ENCODE assay signal across 2 cellular contexts in the genomic region with DNA sequence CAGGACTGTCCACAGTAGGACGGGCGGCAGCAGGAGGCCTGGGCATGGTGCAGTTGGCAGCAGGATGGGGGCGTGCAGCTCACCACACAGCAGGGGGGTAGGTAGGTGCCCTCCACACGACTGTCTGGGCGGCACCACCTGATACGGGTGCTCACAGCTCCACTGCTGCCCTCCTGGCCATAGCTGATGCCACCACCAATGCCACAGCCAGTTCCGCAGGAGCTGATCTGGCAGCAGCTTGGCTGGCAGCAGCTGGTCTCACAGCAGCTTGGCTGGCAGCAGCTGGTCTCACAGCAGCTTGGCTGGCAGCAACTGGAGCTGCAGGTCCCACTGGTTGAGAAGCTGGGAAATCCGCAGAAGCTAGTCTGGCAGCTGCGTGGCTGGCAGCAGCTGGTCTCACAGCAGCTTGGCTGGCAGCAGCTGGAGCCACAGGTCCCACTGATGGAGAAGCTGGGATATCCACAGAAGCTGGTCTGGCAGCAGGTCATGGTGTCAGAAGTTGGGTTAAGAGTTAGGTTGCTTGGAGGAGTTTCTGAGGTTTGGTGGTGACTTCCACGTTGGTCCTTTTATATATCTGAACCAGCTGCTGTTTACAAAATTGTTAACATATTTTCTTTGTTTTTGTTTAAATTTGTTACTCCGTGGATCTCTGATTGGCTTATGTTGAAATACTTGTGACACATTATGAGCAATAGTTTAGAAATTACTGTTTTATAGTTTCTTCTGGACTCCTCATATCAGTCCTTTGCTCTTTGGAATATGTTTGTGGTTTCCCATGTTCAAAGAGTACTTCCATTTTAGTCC.
TF ChIP-seq lines count a peak whose summit lies in the region.

A gene with protein sequence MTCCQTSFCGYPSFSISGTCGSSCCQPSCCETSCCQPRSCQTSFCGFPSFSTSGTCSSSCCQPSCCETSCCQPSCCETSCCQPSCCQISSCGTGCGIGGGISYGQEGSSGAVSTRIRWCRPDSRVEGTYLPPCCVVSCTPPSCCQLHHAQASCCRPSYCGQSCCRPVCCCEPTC (minus strand): TSS at position 541 of the 804 bp plus-strand sequence. CDS start 53 bp downstream, at position 488.

TF ChIP-seq in HCT116, 20 proteins besides CTCF, POLR2A, EP300 and RAD21:
- TF ChIP-seq JUND (IDR thresholded peaks at IDR 0.05): no peak
- no peak for TF ChIP-seq CBX3 (IDR thresholded peaks at IDR 0.05; ENCODE audit: low read depth)
- TF ChIP-seq, protein P1, sequence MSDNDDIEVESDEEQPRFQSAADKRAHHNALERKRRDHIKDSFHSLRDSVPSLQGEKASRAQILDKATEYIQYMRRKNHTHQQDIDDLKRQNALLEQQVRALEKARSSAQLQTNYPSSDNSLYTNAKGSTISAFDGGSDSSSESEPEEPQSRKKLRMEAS (IDR thresholded peaks at IDR 0.05): no peak
- no peak for TF ChIP-seq EGR1 (IDR thresholded peaks at IDR 0.05; ENCODE audit: low read depth)
- TF ChIP-seq ELF1 (IDR thresholded peaks at IDR 0.05; ENCODE audit: borderline replicate concordance, low read depth): no peak
- no peak for TF ChIP-seq SP1 (IDR thresholded peaks at IDR 0.05; ENCODE audit: low read depth)

TF ChIP-seq in GM23338, 12 proteins besides CTCF, POLR2A, EP300 and RAD21:
- TF ChIP-seq EZH2 (IDR thresholded peaks at IDR 0.05; ENCODE audit: low read depth, unreplicated experiment): no peak
- TF ChIP-seq, protein P2, sequence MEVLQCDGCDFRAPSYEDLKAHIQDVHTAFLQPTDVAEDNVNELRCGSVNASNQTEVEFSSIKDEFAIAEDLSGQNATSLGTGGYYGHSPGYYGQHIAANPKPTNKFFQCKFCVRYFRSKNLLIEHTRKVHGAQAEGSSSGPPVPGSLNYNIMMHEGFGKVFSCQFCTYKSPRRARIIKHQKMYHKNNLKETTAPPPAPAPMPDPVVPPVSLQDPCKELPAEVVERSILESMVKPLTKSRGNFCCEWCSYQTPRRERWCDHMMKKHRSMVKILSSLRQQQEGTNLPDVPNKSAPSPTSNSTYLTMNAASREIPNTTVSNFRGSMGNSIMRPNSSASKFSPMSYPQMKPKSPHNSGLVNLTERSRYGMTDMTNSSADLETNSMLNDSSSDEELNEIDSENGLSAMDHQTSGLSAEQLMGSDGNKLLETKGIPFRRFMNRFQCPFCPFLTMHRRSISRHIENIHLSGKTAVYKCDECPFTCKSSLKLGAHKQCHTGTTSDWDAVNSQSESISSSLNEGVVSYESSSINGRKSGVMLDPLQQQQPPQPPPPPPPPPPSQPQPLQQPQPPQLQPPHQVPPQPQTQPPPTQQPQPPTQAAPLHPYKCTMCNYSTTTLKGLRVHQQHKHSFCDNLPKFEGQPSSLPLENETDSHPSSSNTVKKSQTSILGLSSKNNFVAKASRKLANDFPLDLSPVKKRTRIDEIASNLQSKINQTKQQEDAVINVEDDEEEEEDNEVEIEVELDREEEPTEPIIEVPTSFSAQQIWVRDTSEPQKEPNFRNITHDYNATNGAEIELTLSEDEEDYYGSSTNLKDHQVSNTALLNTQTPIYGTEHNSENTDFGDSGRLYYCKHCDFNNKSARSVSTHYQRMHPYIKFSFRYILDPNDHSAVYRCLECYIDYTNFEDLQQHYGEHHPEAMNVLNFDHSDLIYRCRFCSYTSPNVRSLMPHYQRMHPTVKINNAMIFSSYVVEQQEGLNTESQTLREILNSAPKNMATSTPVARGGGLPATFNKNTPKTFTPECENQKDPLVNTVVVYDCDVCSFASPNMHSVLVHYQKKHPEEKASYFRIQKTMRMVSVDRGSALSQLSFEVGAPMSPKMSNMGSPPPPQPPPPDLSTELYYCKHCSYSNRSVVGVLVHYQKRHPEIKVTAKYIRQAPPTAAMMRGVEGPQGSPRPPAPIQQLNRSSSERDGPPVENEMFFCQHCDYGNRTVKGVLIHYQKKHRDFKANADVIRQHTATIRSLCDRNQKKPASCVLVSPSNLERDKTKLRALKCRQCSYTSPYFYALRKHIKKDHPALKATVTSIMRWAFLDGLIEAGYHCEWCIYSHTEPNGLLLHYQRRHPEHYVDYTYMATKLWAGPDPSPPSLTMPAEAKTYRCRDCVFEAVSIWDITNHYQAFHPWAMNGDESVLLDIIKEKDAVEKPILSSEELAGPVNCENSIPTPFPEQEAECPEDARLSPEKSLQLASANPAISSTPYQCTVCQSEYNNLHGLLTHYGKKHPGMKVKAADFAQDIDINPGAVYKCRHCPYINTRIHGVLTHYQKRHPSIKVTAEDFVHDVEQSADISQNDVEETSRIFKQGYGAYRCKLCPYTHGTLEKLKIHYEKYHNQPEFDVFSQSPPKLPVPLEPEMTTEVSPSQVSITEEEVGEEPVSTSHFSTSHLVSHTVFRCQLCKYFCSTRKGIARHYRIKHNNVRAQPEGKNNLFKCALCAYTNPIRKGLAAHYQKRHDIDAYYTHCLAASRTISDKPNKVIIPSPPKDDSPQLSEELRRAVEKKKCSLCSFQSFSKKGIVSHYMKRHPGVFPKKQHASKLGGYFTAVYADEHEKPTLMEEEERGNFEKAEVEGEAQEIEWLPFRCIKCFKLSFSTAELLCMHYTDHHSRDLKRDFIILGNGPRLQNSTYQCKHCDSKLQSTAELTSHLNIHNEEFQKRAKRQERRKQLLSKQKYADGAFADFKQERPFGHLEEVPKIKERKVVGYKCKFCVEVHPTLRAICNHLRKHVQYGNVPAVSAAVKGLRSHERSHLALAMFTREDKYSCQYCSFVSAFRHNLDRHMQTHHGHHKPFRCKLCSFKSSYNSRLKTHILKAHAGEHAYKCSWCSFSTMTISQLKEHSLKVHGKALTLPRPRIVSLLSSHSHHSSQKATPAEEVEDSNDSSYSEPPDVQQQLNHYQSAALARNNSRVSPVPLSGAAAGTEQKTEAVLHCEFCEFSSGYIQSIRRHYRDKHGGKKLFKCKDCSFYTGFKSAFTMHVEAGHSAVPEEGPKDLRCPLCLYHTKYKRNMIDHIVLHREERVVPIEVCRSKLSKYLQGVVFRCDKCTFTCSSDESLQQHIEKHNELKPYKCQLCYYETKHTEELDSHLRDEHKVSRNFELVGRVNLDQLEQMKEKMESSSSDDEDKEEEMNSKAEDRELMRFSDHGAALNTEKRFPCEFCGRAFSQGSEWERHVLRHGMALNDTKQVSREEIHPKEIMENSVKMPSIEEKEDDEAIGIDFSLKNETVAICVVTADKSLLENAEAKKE (CRISPR knock-in tag; IDR thresholded peaks at IDR 0.05): no peak
- no peak for TF ChIP-seq ZNF331 (CRISPR knock-in tag; IDR thresholded peaks at IDR 0.05; ENCODE audit: low read depth)
- TF ChIP-seq STAT1 (IDR thresholded peaks at IDR 0.05; ENCODE audit: unreplicated experiment): no peak
